ENCODE assay signal across 1 cellular context in genomic region chr4:127212269-127212580, GRCh38.
TF ChIP-seq lines count a peak whose summit lies in the region.

No MANE protein-coding gene starts in this region.

TF ChIP-seq in H1, 55 proteins besides CTCF, POLR2A, EP300 and RAD21:
- TF ChIP-seq HDAC6 (IDR thresholded peaks at IDR 0.05; ENCODE audit: low read depth, low read length) (no peak), MAFK (IDR thresholded peaks at IDR 0.05; ENCODE audit: low read depth, low read length) (no peak), TAF1 (IDR thresholded peaks at IDR 0.05; ENCODE audit: low read depth, low read length) (no peak), ATF2 (IDR thresholded peaks at IDR 0.05; ENCODE audit: low read length) (no peak), TAF7 (optimal IDR thresholded peaks at IDR 0.05; ENCODE audit: borderline replicate concordance, low read depth, low read length) (no peak)
